Comparison of ENCODE assay signal across 12 cellular contexts in the genomic region with DNA sequence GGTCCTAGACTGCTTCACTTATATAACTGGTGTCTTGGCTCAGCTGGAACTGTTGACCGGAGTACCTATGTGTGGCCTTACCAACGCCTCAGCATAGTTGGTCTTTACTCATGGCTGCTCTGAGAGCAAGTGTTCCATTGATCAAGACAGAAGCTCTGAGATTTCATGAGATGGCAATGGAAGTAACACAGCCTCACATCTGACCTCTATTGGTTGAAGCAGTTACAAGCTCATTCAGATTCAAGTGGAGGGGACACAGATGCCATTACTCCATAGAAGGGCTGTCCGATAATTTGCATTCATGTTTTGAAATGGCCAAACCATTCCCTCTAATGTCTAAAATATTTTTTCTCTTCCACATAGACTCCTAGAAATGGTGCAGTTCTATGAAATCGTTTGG. TPM values are rescaled to one million over a fixed set of nuclear protein-coding genes. Genes with fewer than 3 reads are reported as not detected.
DNase-seq lines count a peak whose midpoint lies in the region; ATAC-seq and TF ChIP-seq lines count a peak whose summit lies in the region.
"Had no signal": no experiment of that assay in that cellular context is flagged by ENCODE, and none has a peak within 500 bp of the region (broad histone marks: within the 10 kb centered on the region; RNA-seq: fewer than 3 reads in every experiment).

No MANE protein-coding gene starts in this region.

- H4K20me1 ChIP-seq in hepatocyte (ENCODE audit: insufficient read depth, poor library complexity, severe bottlenecking): no peaks in the 10 kb centered on the region

- no peak overlapping the region for H3K4me2 ChIP-seq in hepatocyte
- H3K4me2 ChIP-seq: smooth muscle cell had no signal

- no peaks in the 10 kb centered on the region for H3K4me1 ChIP-seq in hepatocyte (ENCODE audit: insufficient read depth)
- H3K4me1 ChIP-seq: breast epithelium, tibial artery had no signal

- WGBS in hepatocyte (ENCODE audit: low lambda C conversion rate, missing lambda C conversion rate): 93% methylated on average over 4 of the region's 4 CpGs

- TF ChIP-seq CTCF in hepatocyte (IDR thresholded peaks at IDR 0.05; ENCODE audit: poor library complexity): peak; percentile 6

- DNase-seq in EH (ENCODE audit: low read depth) (peak; percentile 17), HCEC 1CT (peak; percentile 21), SK-MEL-5 (ENCODE audit: low read depth, low spot score) (peak; percentile 58), hepatocyte (ENCODE audit: low spot score) (no peak), HUDEP-2 (lab: John Stamatoyannopoulos, UW; ENCODE audit: unreplicated experiment in 76 of 76) (no peak), COR-L47 (lab: John Stamatoyannopoulos, UW) (no peak)
- no peak for DNase-seq in stimulated activated naive CD8-positive, alpha-beta T cell treated with anti-CD3 and anti-CD28 coated beads, Interleukin-15, Interleukin-2, amounts not matched to agents 100 U/mL and 50 U/mL, for 24 hours
- DNase-seq: activated naive CD8-positive, alpha-beta T cell treated with anti-CD3 and anti-CD28 coated beads for 36 hours; activated T-cell treated with anti-CD3 and anti-CD28 coated beads, Interleukin-2, amount 50 U/mL, for 4 hours; tibial artery had no signal

- H2AFZ ChIP-seq in hepatocyte: no peak overlapping the region

- in situ Hi-C loops in SK-MEL-5 (cut with HindIII; ENCODE audit: low pct_unique_long_range_greater_than_20kb, low sequenced_read_pairs): no loop called here

- H3K79me2 ChIP-seq in hepatocyte: no peaks in the 10 kb centered on the region

- no peak for ATAC-seq in stimulated activated naive CD8-positive, alpha-beta T cell treated with anti-CD3 and anti-CD28 coated beads, Interleukin-15, Interleukin-2, amounts not matched to agents 100 U/mL and 50 U/mL, for 24 hours
- ATAC-seq: activated T-cell treated with anti-CD3 and anti-CD28 coated beads, Interleukin-2, amount 50 U/mL, for 4 hours had no signal

- no peaks in the 10 kb centered on the region for H3K9me3 ChIP-seq in hepatocyte (ENCODE audit: low read depth)
- H3K9me3 ChIP-seq: breast epithelium, tibial artery had no signal

- H3K27ac ChIP-seq in hepatocyte: no peak overlapping the region
- H3K27ac ChIP-seq: breast epithelium, tibial artery had no signal

- H3K9me2 ChIP-seq in hepatocyte (replicated peaks; ENCODE audit: insufficient read depth): no peaks in the 10 kb centered on the region

- H3K27me3 ChIP-seq in hepatocyte: no peaks in the 10 kb centered on the region
- H3K27me3 ChIP-seq: breast epithelium, tibial artery had no signal

- H3K36me3 ChIP-seq in hepatocyte (replicated peaks; ENCODE audit: insufficient read depth, low read depth): no peaks in the 10 kb centered on the region
- H3K36me3 ChIP-seq: breast epithelium, tibial artery had no signal

- no peak overlapping the region for H3K4me3 ChIP-seq in hepatocyte
- H3K4me3 ChIP-seq: breast epithelium, smooth muscle cell, tibial artery had no signal

RNA-seq across cellular contexts. Expression of gene STK39, which starts 46.4 kb away (rescaled TPM):
- 8.5 and 8.9 TPM in 2 replicates for total RNA-seq in SK-MEL-5 (2014; rRNA removed; shearing (Covaris generic))
- polyA plus RNA-seq in SK-MEL-5 (2015; cell fraction: cytosol; rRNA removed): 11.9 and 13.5 TPM in 2 replicates
- 5.5 and 7.3 TPM in 2 replicates for polyA plus RNA-seq in SK-MEL-5 (2015; cell fraction: nucleus; rRNA removed)
- 35.4 and 39.4 TPM in 2 replicates for total RNA-seq in hepatocyte
- polyA plus RNA-seq in hepatocyte: 26.5 and 26.9 TPM in 2 replicates

Comparison
In these comparisons a context has a peak if more than half of its experiments do, and no peak if none do; other contexts are left out.
1. DNase-seq: peak in EH (single experiment), HCEC 1CT (single experiment) and SK-MEL-5 (single experiment); none in hepatocyte (single experiment), HUDEP-2 (0 of 76), COR-L47 (single experiment) and stimulated activated naive CD8-positive, alpha-beta T cell treated with anti-CD3 and anti-CD28 coated beads, Interleukin-15, Interleukin-2, amounts not matched to agents 100 U/mL and 50 U/mL, for 24 hours (single experiment).